Comparison of ENCODE assay signal across 9 cellular contexts in the genomic region with DNA sequence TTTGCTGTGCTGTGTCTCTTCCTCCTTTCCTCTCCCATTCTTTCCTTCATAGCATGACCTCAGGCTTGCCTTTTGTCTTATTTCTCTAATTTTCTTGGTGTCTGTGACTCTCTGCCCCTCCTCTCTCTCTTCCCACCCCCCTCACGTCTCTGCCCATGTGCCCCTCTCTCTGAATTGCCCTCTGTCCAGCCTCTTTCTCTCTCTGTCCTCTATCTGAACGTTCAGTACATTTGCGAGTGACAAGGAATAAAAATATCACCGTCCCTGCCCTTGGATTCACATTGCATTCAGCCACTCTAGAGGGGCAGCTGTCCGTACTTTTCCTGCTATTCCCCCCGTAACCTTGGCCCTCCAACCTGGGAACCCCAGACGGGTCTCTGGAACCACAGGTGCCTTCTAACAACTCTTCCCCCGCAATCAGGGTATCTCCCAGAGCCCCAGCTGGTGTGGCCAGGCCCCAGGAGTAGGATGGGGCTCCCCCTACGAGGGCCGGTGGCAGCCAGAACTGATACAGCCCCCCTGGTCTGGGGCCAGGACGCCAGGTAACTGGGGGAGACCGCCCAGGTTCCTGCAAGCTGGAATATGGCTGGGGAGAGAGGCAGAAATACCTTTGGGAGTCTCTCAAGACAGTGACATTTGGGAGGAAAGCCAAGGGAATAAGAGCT. TPM values are rescaled to one million over a fixed set of nuclear protein-coding genes. Genes with fewer than 3 reads are reported as not detected.
A peak's percentile ranks its signal among the peaks of the same experiment; 100 is the strongest.
DNase-seq lines count a peak whose midpoint lies in the region; ATAC-seq, FAIRE-seq and TF ChIP-seq lines count a peak whose summit lies in the region.
"Had no signal": no experiment of that assay in that cellular context is flagged by ENCODE, and none has a peak within 500 bp of the region (broad histone marks: within the 10 kb centered on the region; RNA-seq: fewer than 3 reads in every experiment).

No MANE protein-coding gene starts in this region.

- intact Hi-C loops in left ventricle myocardium inferior (cut with micrococcal nuclease) (no loop called here), testis (cut with DNase I; ENCODE audit: low total_unique reads) (no loop called here)

- no peak for DNase-seq in GM12891 (ENCODE audit: insufficient read length, low spot score)
- no peak for DNase-seq in activated CD4-positive, alpha-beta memory T cell treated with anti-CD3 and anti-CD28 coated beads, Interleukin-2, amount 10 ng/mL, durations not matched to agents 7 days and 5 days
- no peak for DNase-seq in left ventricle myocardium inferior
- DNase-seq in skeletal muscle cell (ENCODE audit: low read depth), result no peak
- no peak for DNase-seq in testis
- DNase-seq in amniotic stem cell (lab: John Stamatoyannopoulos, UW), result no peak
- DNase-seq in NCI-H2081 treated with DMSO at 0.1 percent for 48 hours (lab: John Stamatoyannopoulos, UW), result no peak
- DNase-seq: NCI-H446 had no signal

- H3K27ac Mint-ChIP-seq in activated CD4-positive, alpha-beta memory T cell treated with anti-CD3 and anti-CD28 coated beads, Interleukin-2, amount 10 ng/mL, durations not matched to agents 7 days and 5 days, result peak overlapping the region; percentile 33

- peak overlapping the region; percentile 79 for H3K4me3 Mint-ChIP-seq in activated CD4-positive, alpha-beta memory T cell treated with anti-CD3 and anti-CD28 coated beads, Interleukin-2, amount 10 ng/mL, durations not matched to agents 7 days and 5 days

- TF ChIP-seq POLR2A in GM12891 (IDR thresholded peaks at IDR 0.05; ENCODE audit: low read depth, low read length) (no peak), testis (IDR thresholded peaks at IDR 0.05) (no peak), GM18505 (IDR thresholded peaks at IDR 0.05; ENCODE audit: borderline replicate concordance, extremely low read depth, insufficient read depth, insufficient read length) (no peak)

- FAIRE-seq in GM12891 (lab: Jason Lieb, UNC), result peak; percentile 62

- POLR2A ChIA-PET in activated CD4-positive, alpha-beta memory T cell treated with anti-CD3 and anti-CD28 coated beads, Interleukin-2, amount 10 ng/mL, durations not matched to agents 7 days and 5 days (lab: Charles Lee), result interaction anchor here (0.8 to 4.6 kb wide), 4 partner anchors 12 to 52 kb away, joined by 3 to 43 read pairs (median 3); partner anchors contain the start of genes CAMTA2 and PFN1

- H3K4me1 ChIP-seq in left ventricle myocardium inferior (peaks cover 62% of the 10 kb centered on the region), testis (peaks cover 20% of the 10 kb centered on the region)

- no peaks in the 10 kb centered on the region for H3K9me3 Mint-ChIP-seq in activated CD4-positive, alpha-beta memory T cell treated with anti-CD3 and anti-CD28 coated beads, Interleukin-2, amount 10 ng/mL, durations not matched to agents 7 days and 5 days

- peaks cover 26% of the 10 kb centered on the region for H3K4me1 Mint-ChIP-seq in activated CD4-positive, alpha-beta memory T cell treated with anti-CD3 and anti-CD28 coated beads, Interleukin-2, amount 10 ng/mL, durations not matched to agents 7 days and 5 days

- H3K36me3 ChIP-seq in left ventricle myocardium inferior (peaks cover 37% of the 10 kb centered on the region), testis (ENCODE audit: low read depth, missing control alignments) (no peaks in the 10 kb centered on the region)

- H3K4me3 ChIP-seq in left ventricle myocardium inferior (peak overlapping the region; percentile 92), skeletal muscle cell (ENCODE audit: low read depth, low read length) (peak overlapping the region; percentile 90), testis (no peak overlapping the region)

- peak overlapping the region; percentile 96 for H3K27ac ChIP-seq in left ventricle myocardium inferior (replicated peaks)
- H3K27ac ChIP-seq in testis, result no peak overlapping the region

- H3K9me3 ChIP-seq in left ventricle myocardium inferior (replicated peaks) (no peaks in the 10 kb centered on the region), testis (no peaks in the 10 kb centered on the region)

- 67 to 71% methylated on average over 11 to 12 of the region's 12 CpGs for WGBS in testis, 2 donors

- no peak for ATAC-seq in GM18505 (IDR thresholded peaks at IDR 0.05; ENCODE audit: unreplicated experiment)

- TF ChIP-seq CTCF in left ventricle myocardium inferior (IDR thresholded peaks at IDR 0.05; ENCODE audit: borderline replicate concordance) (no peak), testis (IDR thresholded peaks at IDR 0.05) (no peak)

- CTCF ChIA-PET in activated CD4-positive, alpha-beta memory T cell treated with anti-CD3 and anti-CD28 coated beads, Interleukin-2, amount 10 ng/mL, durations not matched to agents 7 days and 5 days (lab: Charles Lee), result no interaction called here

- H3K27me3 ChIP-seq in left ventricle myocardium inferior (ENCODE audit: low read depth) (no peaks in the 10 kb centered on the region), testis (no peaks in the 10 kb centered on the region)

- no peaks in the 10 kb centered on the region for H3K27me3 Mint-ChIP-seq in activated CD4-positive, alpha-beta memory T cell treated with anti-CD3 and anti-CD28 coated beads, Interleukin-2, amount 10 ng/mL, durations not matched to agents 7 days and 5 days

- peaks cover 35% of the 10 kb centered on the region for H3K36me3 Mint-ChIP-seq in activated CD4-positive, alpha-beta memory T cell treated with anti-CD3 and anti-CD28 coated beads, Interleukin-2, amount 10 ng/mL, durations not matched to agents 7 days and 5 days (ENCODE audit: low read depth)

TF ChIP-seq in GM12891, 5 proteins besides CTCF, POLR2A, EP300 and RAD21:
- TF ChIP-seq PAX5 (IDR thresholded peaks at IDR 0.05; ENCODE audit: insufficient read depth, low read length, severe bottlenecking) (no peak), POU2F2 (IDR thresholded peaks at IDR 0.05; ENCODE audit: low read depth, low read length) (no peak), POLR2AphosphoS5 (IDR thresholded peaks at IDR 0.05; ENCODE audit: low read depth, low read length) (no peak), TAF1 (IDR thresholded peaks at IDR 0.05; ENCODE audit: low read depth, low read length) (no peak), SPI1 (IDR thresholded peaks at IDR 0.05; ENCODE audit: low read depth, low read length) (no peak)

RNA-seq across cellular contexts. Expression of gene KIF1C, which starts 1.8 kb away (rescaled TPM):
- polyA plus RNA-seq in GM12891 (2012; ENCODE audit: low read depth, missing spikeins), result 17.2 TPM
- 10 to 100 TPM; 37.4 to 38.5 TPM for total RNA-seq in activated CD4-positive, alpha-beta memory T cell treated with anti-CD3 and anti-CD28 coated beads, Interleukin-2, amount 10 ng/mL, durations not matched to agents 7 days and 5 days
- total RNA-seq in left ventricle myocardium inferior, result 686 TPM
- total RNA-seq in testis, result 10 to 100 TPM; 51.1 to 54.1 TPM
- 79.9 TPM for polyA plus RNA-seq in testis (ENCODE audit: insufficient read depth, low read depth, low replicate concordance)

RNA-seq across cellular contexts. Expression of gene INCA1, which starts 2.2 kb away (rescaled TPM):
- 0.59 TPM for polyA plus RNA-seq in GM12891 (2012; ENCODE audit: low read depth, missing spikeins)
- under 1 TPM in 1 of 2 experiments, not detected in 1; 0.25 TPM for total RNA-seq in activated CD4-positive, alpha-beta memory T cell treated with anti-CD3 and anti-CD28 coated beads, Interleukin-2, amount 10 ng/mL, durations not matched to agents 7 days and 5 days
- total RNA-seq in left ventricle myocardium inferior (3.1 TPM), testis (10 to 100 TPM; 32.6 to 53.0 TPM)
- 64.4 TPM for polyA plus RNA-seq in testis (ENCODE audit: insufficient read depth, low read depth, low replicate concordance)

RNA-seq across cellular contexts. Expression of gene CAMTA2, which starts 12.1 kb away (rescaled TPM):
- 15.5 TPM for polyA plus RNA-seq in GM12891 (2012; ENCODE audit: low read depth, missing spikeins)
- total RNA-seq in activated CD4-positive, alpha-beta memory T cell treated with anti-CD3 and anti-CD28 coated beads, Interleukin-2, amount 10 ng/mL, durations not matched to agents 7 days and 5 days, result 10 to 100 TPM; 73.2 to 80.1 TPM
- total RNA-seq in left ventricle myocardium inferior, result 33.8 TPM
- 10 to 100 TPM; 22.4 to 51.3 TPM for total RNA-seq in testis
- 59.3 TPM for polyA plus RNA-seq in testis (ENCODE audit: insufficient read depth, low read depth, low replicate concordance)

RNA-seq across cellular contexts. Expression of gene SPAG7, which starts 31.9 kb away (rescaled TPM):
- polyA plus RNA-seq in GM12891 (2012; ENCODE audit: low read depth, missing spikeins), result 95.2 TPM
- total RNA-seq in activated CD4-positive, alpha-beta memory T cell treated with anti-CD3 and anti-CD28 coated beads, Interleukin-2, amount 10 ng/mL, durations not matched to agents 7 days and 5 days, result 10 to 100 TPM; 53.0 to 58.2 TPM
- total RNA-seq in left ventricle myocardium inferior, result 158 TPM
- 10 to 100 TPM; 54.9 to 66.1 TPM for total RNA-seq in testis
- polyA plus RNA-seq in testis (ENCODE audit: insufficient read depth, low read depth, low replicate concordance), result 79.5 TPM

RNA-seq across cellular contexts. Expression of gene SLC52A1, which starts 35.7 kb away (rescaled TPM):
- 0.42 TPM for polyA plus RNA-seq in GM12891 (2012; ENCODE audit: low read depth, missing spikeins)
- total RNA-seq in activated CD4-positive, alpha-beta memory T cell treated with anti-CD3 and anti-CD28 coated beads, Interleukin-2, amount 10 ng/mL, durations not matched to agents 7 days and 5 days, result under 1 TPM; 0.65 to 0.68 TPM
- not detected for total RNA-seq in left ventricle myocardium inferior
- total RNA-seq in testis, result 1 to 10 TPM in 1 of 2 donors, under 1 TPM in 1; 0.99 to 1.7 TPM
- polyA plus RNA-seq in testis (ENCODE audit: insufficient read depth, low read depth, low replicate concordance), result 0.50 TPM

Comparison
In these comparisons a context has a peak if more than half of its experiments do, and no peak if none do; other contexts are left out.
1. H3K4me3 ChIP-seq: peak in left ventricle myocardium inferior (single experiment) and skeletal muscle cell (single experiment); none in testis (0 of 2).
2. RNA of gene KIF1C, which starts 1.8 kb away (total RNA-seq): 686 TPM in left ventricle myocardium inferior (single experiment); 51.1 to 54.1 TPM in testis and 37.4 to 38.5 TPM in activated CD4-positive, alpha-beta memory T cell treated with anti-CD3 and anti-CD28 coated beads, Interleukin-2, amount 10 ng/mL, durations not matched to agents 7 days and 5 days; every median in the first group is over 10 times any median in the second.